ENCODE assay signal across 8 cellular contexts in genomic region chr10:119445311-119445934, GRCh38.
DNase-seq lines count a peak whose midpoint lies in the region; ATAC-seq, FAIRE-seq and TF ChIP-seq lines count a peak whose summit lies in the region.

No MANE protein-coding gene starts in this region.

- no peaks in the 10 kb centered on the region for H3K36me3 Mint-ChIP-seq in activated naive CD4-positive, alpha-beta T cell treated with anti-CD3 and anti-CD28 coated beads, Interleukin-2, amount 50 U/mL, for 72 hours
- H3K36me3 Mint-ChIP-seq in progenitor cell of endocrine pancreas (ENCODE audit: insufficient read depth), result peaks cover 4% of the 10 kb centered on the region

- TF ChIP-seq CTCF in progenitor cell of endocrine pancreas (IDR thresholded peaks at IDR 0.05; ENCODE audit: unreplicated experiment), result peak; percentile 90

- peak; percentile 62 for ATAC-seq in GM18868 (IDR thresholded peaks at IDR 0.05; ENCODE audit: unreplicated experiment)
- ATAC-seq in activated naive CD4-positive, alpha-beta T cell treated with anti-CD3 and anti-CD28 coated beads, Interleukin-2, amount 50 U/mL, for 72 hours, result peak; percentile 77 to 87
- ATAC-seq in Right ventricle myocardium superior (ENCODE audit: poor library complexity), result peak; percentile 73

- peak overlapping the region; percentile 79 to 92 for H3K27ac Mint-ChIP-seq in activated naive CD4-positive, alpha-beta T cell treated with anti-CD3 and anti-CD28 coated beads, Interleukin-2, amount 50 U/mL, for 72 hours
- no peak overlapping the region for H3K27ac Mint-ChIP-seq in progenitor cell of endocrine pancreas

- H3K27me3 Mint-ChIP-seq in progenitor cell of endocrine pancreas, result no peaks in the 10 kb centered on the region

- no peaks in the 10 kb centered on the region for H3K9me3 Mint-ChIP-seq in activated naive CD4-positive, alpha-beta T cell treated with anti-CD3 and anti-CD28 coated beads, Interleukin-2, amount 50 U/mL, for 72 hours
- H3K9me3 Mint-ChIP-seq in progenitor cell of endocrine pancreas (ENCODE audit: low read depth), result no peaks in the 10 kb centered on the region

- H3K4me3 Mint-ChIP-seq in progenitor cell of endocrine pancreas (ENCODE audit: low read depth), result no peak overlapping the region

- intact Hi-C loops in Right ventricle myocardium superior (cut with DNase I), result loop anchor here (2.0 kb wide), 1 partner anchor 247 kb away; no protein-coding TSS in a partner anchor

- peak; percentile 63 to 68 for DNase-seq in AML-193 (lab: John Stamatoyannopoulos, UW)
- peak; percentile 68 to 90 for DNase-seq in Kasumi-1 (lab: John Stamatoyannopoulos, UW)
- DNase-seq in SKM-1 (lab: John Stamatoyannopoulos, UW; ENCODE audit: unreplicated experiment), result peak; percentile 5
- DNase-seq in activated naive CD4-positive, alpha-beta T cell treated with anti-CD3 and anti-CD28 coated beads, Interleukin-2, amount 50 U/mL, for 72 hours (ENCODE audit: low spot score in 2 of 2), result peak; percentile 80 to 90
- peak; percentile 88 for DNase-seq in Right ventricle myocardium superior
- DNase-seq in progenitor cell of endocrine pancreas (ENCODE audit: low spot score, unreplicated experiment), result peak; percentile 82
- DNase-seq in urothelium cell line (ENCODE audit: low spot score), result peak; percentile 84

- no peak for FAIRE-seq in urothelium cell line (lab: Jason Lieb, UNC)

- H3K4me1 Mint-ChIP-seq in progenitor cell of endocrine pancreas (ENCODE audit: low read depth), result no peaks in the 10 kb centered on the region

Comparison
In these comparisons a context has a peak if more than half of its experiments do, and no peak if none do; other contexts are left out.
1. Peak in every context shown above with its lines: DNase-seq and ATAC-seq.
2. DNase-seq: peak in every context shown above with its lines; median percentile 88 in Right ventricle myocardium superior; 85 in activated naive CD4-positive, alpha-beta T cell treated with anti-CD3 and anti-CD28 coated beads, Interleukin-2, amount 50 U/mL, for 72 hours; 84 in urothelium cell line; 82 in progenitor cell of endocrine pancreas; 79 in Kasumi-1; 66 in AML-193; 5 in SKM-1.